ENCODE assay signal across 18 cellular contexts in genomic region chr9:99166149-99166548, GRCh38. TPM values are rescaled to one million over a fixed set of nuclear protein-coding genes. Genes with fewer than 3 reads are reported as not detected.
DNase-seq lines count a peak whose midpoint lies in the region; ATAC-seq and TF ChIP-seq lines count a peak whose summit lies in the region.
"Had no signal": no experiment of that assay in that cellular context is flagged by ENCODE, and none has a peak within 500 bp of the region (broad histone marks: within the 10 kb centered on the region; RNA-seq: fewer than 3 reads in every experiment).

No MANE protein-coding gene starts in this region.

- DNase-seq in activated T-cell treated with anti-CD3 and anti-CD28 coated beads, Interleukin-2, amount 50 U/mL, for 72 hours = no peak
- DNase-seq in activated T-cell treated with anti-CD3 and anti-CD28 coated beads, Interleukin-2, amount 50 U/mL, for 24 hours = no peak
- DNase-seq in activated CD8-positive, alpha-beta T cell treated with anti-CD3 and anti-CD28 coated beads for 36 hours = peak; percentile 32
- no peak for DNase-seq in activated naive CD8-positive, alpha-beta T cell treated with anti-CD3 and anti-CD28 coated beads, Interleukin-2, amount 50 U/mL, for 24 hours
- no peak for DNase-seq in stimulated activated naive B cell treated with anti-CD40 and anti-IgM and Interleukin-4, amounts not matched to agents 10 μg/mL and 1 μg/mL and 100 μg/mL, for 72 hours
- DNase-seq in activated CD4-positive, CD25-positive, alpha-beta regulatory T cell (lab: John Stamatoyannopoulos, UW) = no peak
- DNase-seq in PC-3 = no peak
- DNase-seq in left lobe of liver (ENCODE audit: low spot score) = no peak
- DNase-seq: CD4-positive, alpha-beta memory T cell; DMS153; GF-D8; KBM-7; NCI-H1417; NCI-H187 treated with DMSO at 0.1 percent for 48 hours; NCI-H2227 treated with DMSO at 0.1 percent for 48 hours; NCI-H510A treated with DMSO at 0.1 percent for 48 hours; SJCRH30 had no signal

- BruUV-seq in PC-3 (replicated peaks; lab: Mats Ljungman, UMichigan) = no TSS peak

- H3K79me2 ChIP-seq in PC-3 (ENCODE audit: low read length) = no peaks in the 10 kb centered on the region

- no peaks in the 10 kb centered on the region for H4K20me1 ChIP-seq in PC-3 (ENCODE audit: low read length)
- H4K20me1 ChIP-seq: BLaER1 had no signal

- H2AFZ ChIP-seq in PC-3 (ENCODE audit: low read length) = no peak overlapping the region

- no peak overlapping the region for H3K27ac Mint-ChIP-seq in activated T-cell treated with anti-CD3 and anti-CD28 coated beads, Interleukin-2, amount 50 U/mL, for 72 hours
- H3K27ac Mint-ChIP-seq in activated T-cell treated with anti-CD3 and anti-CD28 coated beads, Interleukin-2, amount 50 U/mL, for 24 hours = no peak overlapping the region
- peak overlapping the region; percentile 74 for H3K27ac Mint-ChIP-seq in activated CD8-positive, alpha-beta T cell treated with anti-CD3 and anti-CD28 coated beads for 36 hours
- peak overlapping the region; percentile 19 for H3K27ac Mint-ChIP-seq in activated naive CD8-positive, alpha-beta T cell treated with anti-CD3 and anti-CD28 coated beads, Interleukin-2, amount 50 U/mL, for 24 hours
- H3K27ac Mint-ChIP-seq in stimulated activated naive B cell treated with anti-CD40 and anti-IgM and Interleukin-4, amounts not matched to agents 10 μg/mL and 1 μg/mL and 100 μg/mL, for 72 hours = peak overlapping the region; percentile 78

- no peaks in the 10 kb centered on the region for H3K27me3 ChIP-seq in PC-3 (ENCODE audit: low read length)
- H3K27me3 ChIP-seq: BLaER1, SJCRH30 had no signal

- no peaks in the 10 kb centered on the region for H3K9me3 Mint-ChIP-seq in activated T-cell treated with anti-CD3 and anti-CD28 coated beads, Interleukin-2, amount 50 U/mL, for 72 hours
- H3K9me3 Mint-ChIP-seq in activated T-cell treated with anti-CD3 and anti-CD28 coated beads, Interleukin-2, amount 50 U/mL, for 24 hours = no peaks in the 10 kb centered on the region
- H3K9me3 Mint-ChIP-seq in activated CD8-positive, alpha-beta T cell treated with anti-CD3 and anti-CD28 coated beads for 36 hours = no peaks in the 10 kb centered on the region
- no peaks in the 10 kb centered on the region for H3K9me3 Mint-ChIP-seq in activated naive CD8-positive, alpha-beta T cell treated with anti-CD3 and anti-CD28 coated beads, Interleukin-2, amount 50 U/mL, for 24 hours
- peaks cover 3 to 6% of the 10 kb centered on the region in 2 donors for H3K9me3 Mint-ChIP-seq in stimulated activated naive B cell treated with anti-CD40 and anti-IgM and Interleukin-4, amounts not matched to agents 10 μg/mL and 1 μg/mL and 100 μg/mL, for 72 hours
- H3K9me3 Mint-ChIP-seq: CD4-positive, alpha-beta memory T cell had no signal

- TF ChIP-seq CTCF in activated CD8-positive, alpha-beta T cell treated with anti-CD3 and anti-CD28 coated beads for 36 hours (IDR thresholded peaks at IDR 0.05) = no peak
- TF ChIP-seq CTCF in PC-3 (conservative IDR thresholded peaks at IDR 0.05; ENCODE audit: low read depth, low read length) = no peak

- POLR2A ChIA-PET in activated CD8-positive, alpha-beta T cell treated with anti-CD3 and anti-CD28 coated beads for 36 hours (lab: Charles Lee) = interaction anchor here (0.6 to 1.2 kb wide), 2 partner anchors 13 to 17 kb away, joined by 4 read pairs; no protein-coding TSS in a partner anchor
- POLR2A ChIA-PET in PC-3 (lab: Charles Lee; ENCODE audit: unreplicated experiment) = no interaction called here

- H3K27me3 Mint-ChIP-seq in activated T-cell treated with anti-CD3 and anti-CD28 coated beads, Interleukin-2, amount 50 U/mL, for 72 hours (ENCODE audit: low read depth) = no peaks in the 10 kb centered on the region
- H3K27me3 Mint-ChIP-seq in activated T-cell treated with anti-CD3 and anti-CD28 coated beads, Interleukin-2, amount 50 U/mL, for 24 hours = no peaks in the 10 kb centered on the region
- H3K27me3 Mint-ChIP-seq in activated CD8-positive, alpha-beta T cell treated with anti-CD3 and anti-CD28 coated beads for 36 hours = no peaks in the 10 kb centered on the region
- H3K27me3 Mint-ChIP-seq in activated naive CD8-positive, alpha-beta T cell treated with anti-CD3 and anti-CD28 coated beads, Interleukin-2, amount 50 U/mL, for 24 hours = no peaks in the 10 kb centered on the region
- no peaks in the 10 kb centered on the region for H3K27me3 Mint-ChIP-seq in stimulated activated naive B cell treated with anti-CD40 and anti-IgM and Interleukin-4, amounts not matched to agents 10 μg/mL and 1 μg/mL and 100 μg/mL, for 72 hours

- H3K9me3 ChIP-seq in PC-3 (ENCODE audit: low read length) = no peaks in the 10 kb centered on the region
- H3K9me3 ChIP-seq: BLaER1, SJCRH30 had no signal

- no peak overlapping the region for H3K27ac ChIP-seq in PC-3 (ENCODE audit: low read length)
- H3K27ac ChIP-seq: BLaER1, SJCRH30 had no signal

- no peaks in the 10 kb centered on the region for H3K36me3 ChIP-seq in PC-3 (ENCODE audit: low read depth, low read length)
- H3K36me3 ChIP-seq: BLaER1, SJCRH30 had no signal

- no peaks in the 10 kb centered on the region for H3F3A ChIP-seq in PC-3 (ENCODE audit: low read length, unreplicated experiment)

- H3K4me3 Mint-ChIP-seq in activated T-cell treated with anti-CD3 and anti-CD28 coated beads, Interleukin-2, amount 50 U/mL, for 72 hours = peak overlapping the region; percentile 10 to 18
- no peak overlapping the region for H3K4me3 Mint-ChIP-seq in activated T-cell treated with anti-CD3 and anti-CD28 coated beads, Interleukin-2, amount 50 U/mL, for 24 hours
- H3K4me3 Mint-ChIP-seq in activated CD8-positive, alpha-beta T cell treated with anti-CD3 and anti-CD28 coated beads for 36 hours = no peak overlapping the region
- H3K4me3 Mint-ChIP-seq in activated naive CD8-positive, alpha-beta T cell treated with anti-CD3 and anti-CD28 coated beads, Interleukin-2, amount 50 U/mL, for 24 hours = no peak overlapping the region
- H3K4me3 Mint-ChIP-seq in stimulated activated naive B cell treated with anti-CD40 and anti-IgM and Interleukin-4, amounts not matched to agents 10 μg/mL and 1 μg/mL and 100 μg/mL, for 72 hours = peak overlapping the region; percentile 17 to 36
- H3K4me3 Mint-ChIP-seq: CD4-positive, alpha-beta memory T cell had no signal

- no peak overlapping the region for H3K9ac ChIP-seq in PC-3 (ENCODE audit: low read length)
- H3K9ac ChIP-seq: BLaER1 had no signal

- no peaks in the 10 kb centered on the region for H3K36me3 Mint-ChIP-seq in activated T-cell treated with anti-CD3 and anti-CD28 coated beads, Interleukin-2, amount 50 U/mL, for 72 hours (ENCODE audit: insufficient read depth in 2 of 2)
- H3K36me3 Mint-ChIP-seq in activated T-cell treated with anti-CD3 and anti-CD28 coated beads, Interleukin-2, amount 50 U/mL, for 24 hours (ENCODE audit: low read depth) = no peaks in the 10 kb centered on the region
- no peaks in the 10 kb centered on the region for H3K36me3 Mint-ChIP-seq in activated CD8-positive, alpha-beta T cell treated with anti-CD3 and anti-CD28 coated beads for 36 hours (ENCODE audit: low read depth)
- H3K36me3 Mint-ChIP-seq in activated naive CD8-positive, alpha-beta T cell treated with anti-CD3 and anti-CD28 coated beads, Interleukin-2, amount 50 U/mL, for 24 hours (ENCODE audit: low read depth) = no peaks in the 10 kb centered on the region
- peaks cover 3 to 10% of the 10 kb centered on the region in 2 donors for H3K36me3 Mint-ChIP-seq in stimulated activated naive B cell treated with anti-CD40 and anti-IgM and Interleukin-4, amounts not matched to agents 10 μg/mL and 1 μg/mL and 100 μg/mL, for 72 hours
- H3K36me3 Mint-ChIP-seq: CD4-positive, alpha-beta memory T cell had no signal

- peak; percentile 48 to 59 for ATAC-seq in activated T-cell treated with anti-CD3 and anti-CD28 coated beads, Interleukin-2, amount 50 U/mL, for 72 hours (replicated peaks in 1 of 2)
- peak; percentile 64 for ATAC-seq in activated CD8-positive, alpha-beta T cell treated with anti-CD3 and anti-CD28 coated beads for 36 hours
- peak; percentile 48 for ATAC-seq in activated naive CD8-positive, alpha-beta T cell treated with anti-CD3 and anti-CD28 coated beads, Interleukin-2, amount 50 U/mL, for 24 hours
- ATAC-seq in stimulated activated naive B cell treated with anti-CD40 and anti-IgM and Interleukin-4, amounts not matched to agents 10 μg/mL and 1 μg/mL and 100 μg/mL, for 72 hours (replicated peaks) = peak in 1 of 2 donors; percentile 24
- ATAC-seq in PC-3 (no peak), left lobe of liver (no peak)

- H3K4me1 Mint-ChIP-seq in activated T-cell treated with anti-CD3 and anti-CD28 coated beads, Interleukin-2, amount 50 U/mL, for 72 hours (ENCODE audit: low read depth) = peaks cover 52% of the 10 kb centered on the region
- peaks cover 26% of the 10 kb centered on the region for H3K4me1 Mint-ChIP-seq in activated T-cell treated with anti-CD3 and anti-CD28 coated beads, Interleukin-2, amount 50 U/mL, for 24 hours (ENCODE audit: low read depth)
- peaks cover 44% of the 10 kb centered on the region for H3K4me1 Mint-ChIP-seq in activated CD8-positive, alpha-beta T cell treated with anti-CD3 and anti-CD28 coated beads for 36 hours (ENCODE audit: low read depth)
- peaks cover 43% of the 10 kb centered on the region for H3K4me1 Mint-ChIP-seq in activated naive CD8-positive, alpha-beta T cell treated with anti-CD3 and anti-CD28 coated beads, Interleukin-2, amount 50 U/mL, for 24 hours
- peaks cover 45 to 73% of the 10 kb centered on the region in 2 donors for H3K4me1 Mint-ChIP-seq in stimulated activated naive B cell treated with anti-CD40 and anti-IgM and Interleukin-4, amounts not matched to agents 10 μg/mL and 1 μg/mL and 100 μg/mL, for 72 hours

- CTCF ChIA-PET in activated CD8-positive, alpha-beta T cell treated with anti-CD3 and anti-CD28 coated beads for 36 hours (lab: Charles Lee) = interaction anchor here (1.6 to 4.6 kb wide), 7 partner anchors 9 to 100 kb away, joined by 4 to 76 read pairs (median 6); no protein-coding TSS in a partner anchor
- CTCF ChIA-PET in PC-3 (lab: Charles Lee) = no interaction called here

- no peak overlapping the region for H3K4me3 ChIP-seq in PC-3 (ENCODE audit: low read length)
- H3K4me3 ChIP-seq: BLaER1, SJCRH30 had no signal

- no peak overlapping the region for H3K4me2 ChIP-seq in PC-3 (ENCODE audit: low read length)
- H3K4me2 ChIP-seq: BLaER1 had no signal

- no peaks in the 10 kb centered on the region for H3K9me2 ChIP-seq in PC-3 (replicated peaks; ENCODE audit: low read length)

- H3K4me1 ChIP-seq in PC-3 (ENCODE audit: insufficient read depth, low read length) = no peaks in the 10 kb centered on the region

- intact Hi-C loops in activated CD8-positive, alpha-beta T cell treated with anti-CD3 and anti-CD28 coated beads for 36 hours (cut with micrococcal nuclease) = no loop called here
- intact Hi-C loops in PC-3 (cut with micrococcal nuclease) = no loop called here

RNA-seq across cellular contexts. Expression of gene ALG2, which starts 55.6 kb away (rescaled TPM):
- 10 to 100 TPM; 28.7 to 35.2 TPM for total RNA-seq in activated T-cell treated with anti-CD3 and anti-CD28 coated beads, Interleukin-2, amount 50 U/mL, for 72 hours
- total RNA-seq in activated CD8-positive, alpha-beta T cell treated with anti-CD3 and anti-CD28 coated beads for 36 hours = 10 to 100 TPM; 24.1 to 27.0 TPM
- total RNA-seq in PC-3 (2014; rRNA removed) (32.9 and 33.2 TPM in 2 replicates), left lobe of liver (29.1 TPM)

RNA-seq across cellular contexts. Expression of gene SEC61B, which starts 55.9 kb away (rescaled TPM):
- total RNA-seq in activated T-cell treated with anti-CD3 and anti-CD28 coated beads, Interleukin-2, amount 50 U/mL, for 72 hours = 100 to 1,000 TPM in 1 of 2 donors, 10 to 100 TPM in 1; 96.2 to 121 TPM
- 100 to 1,000 TPM; 140 to 149 TPM for total RNA-seq in activated CD8-positive, alpha-beta T cell treated with anti-CD3 and anti-CD28 coated beads for 36 hours
- total RNA-seq in PC-3 (2014; rRNA removed) (91.3 and 107 TPM in 2 replicates), left lobe of liver (170 TPM)

Comparison
In these comparisons a context has a peak if more than half of its experiments do, and no peak if none do; other contexts are left out.
1. H3K4me3 Mint-ChIP-seq: peak in activated T-cell treated with anti-CD3 and anti-CD28 coated beads, Interleukin-2, amount 50 U/mL, for 72 hours (2 of 2) and stimulated activated naive B cell treated with anti-CD40 and anti-IgM and Interleukin-4, amounts not matched to agents 10 μg/mL and 1 μg/mL and 100 μg/mL, for 72 hours (2 of 2); none in activated T-cell treated with anti-CD3 and anti-CD28 coated beads, Interleukin-2, amount 50 U/mL, for 24 hours (single experiment), activated CD8-positive, alpha-beta T cell treated with anti-CD3 and anti-CD28 coated beads for 36 hours (single experiment) and activated naive CD8-positive, alpha-beta T cell treated with anti-CD3 and anti-CD28 coated beads, Interleukin-2, amount 50 U/mL, for 24 hours (single experiment).
2. ATAC-seq: peak in activated T-cell treated with anti-CD3 and anti-CD28 coated beads, Interleukin-2, amount 50 U/mL, for 72 hours (2 of 2), activated CD8-positive, alpha-beta T cell treated with anti-CD3 and anti-CD28 coated beads for 36 hours (single experiment) and activated naive CD8-positive, alpha-beta T cell treated with anti-CD3 and anti-CD28 coated beads, Interleukin-2, amount 50 U/mL, for 24 hours (single experiment); none in PC-3 (single experiment) and left lobe of liver (single experiment).
3. H3K27ac Mint-ChIP-seq: peak in activated CD8-positive, alpha-beta T cell treated with anti-CD3 and anti-CD28 coated beads for 36 hours (single experiment), activated naive CD8-positive, alpha-beta T cell treated with anti-CD3 and anti-CD28 coated beads, Interleukin-2, amount 50 U/mL, for 24 hours (single experiment) and stimulated activated naive B cell treated with anti-CD40 and anti-IgM and Interleukin-4, amounts not matched to agents 10 μg/mL and 1 μg/mL and 100 μg/mL, for 72 hours (single experiment); none in activated T-cell treated with anti-CD3 and anti-CD28 coated beads, Interleukin-2, amount 50 U/mL, for 72 hours (single experiment) and activated T-cell treated with anti-CD3 and anti-CD28 coated beads, Interleukin-2, amount 50 U/mL, for 24 hours (single experiment).